ENCODE assay signal across 8 cellular contexts in the genomic region with DNA sequence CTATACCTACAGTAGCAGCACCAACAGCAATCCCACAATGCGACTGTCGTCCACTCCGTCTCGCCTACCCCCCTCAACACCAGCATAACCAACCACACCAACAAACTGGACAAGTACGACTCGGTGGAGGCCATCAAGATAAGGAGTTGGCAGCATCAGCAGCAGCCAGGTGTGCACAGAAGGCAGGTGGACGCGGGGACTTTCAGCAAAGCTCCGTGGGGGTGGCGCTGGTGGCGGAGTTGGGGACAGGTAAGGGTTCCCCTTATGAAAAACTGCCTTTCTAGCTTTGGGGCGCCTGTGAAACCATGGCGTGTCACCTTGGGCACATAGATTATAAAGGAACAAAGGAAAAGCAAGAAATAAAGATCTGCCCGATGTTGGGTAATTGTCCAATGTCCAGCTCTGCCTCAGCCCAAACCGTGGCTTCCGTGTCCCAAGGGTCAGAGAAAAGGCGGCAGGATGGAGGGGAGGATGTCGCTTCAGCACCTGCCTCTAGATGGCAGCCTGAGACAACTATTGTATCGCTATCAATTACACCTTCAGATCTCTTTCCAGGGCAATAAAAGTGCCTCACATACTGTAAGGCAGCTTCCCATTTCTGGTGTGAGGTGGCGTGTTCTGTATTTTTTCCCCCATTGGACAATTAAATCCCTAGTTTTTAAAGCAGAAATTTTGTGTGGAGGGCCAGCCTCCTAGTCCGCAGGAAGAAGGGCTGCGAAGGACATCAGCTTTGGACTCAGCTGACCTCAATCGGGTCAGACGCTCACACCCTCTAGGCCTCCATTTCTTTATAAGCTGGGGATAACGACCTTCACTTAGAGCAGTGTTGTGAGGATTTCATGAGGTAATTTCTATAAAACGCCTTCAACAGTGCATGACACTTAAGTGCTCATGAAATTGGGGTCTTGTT. TPM values are rescaled to one million over a fixed set of nuclear protein-coding genes. Genes with fewer than 3 reads are reported as not detected.
A peak's percentile ranks its signal among the peaks of the same experiment; 100 is the strongest.
DNase-seq lines count a peak whose midpoint lies in the region; ATAC-seq and TF ChIP-seq lines count a peak whose summit lies in the region.

No MANE protein-coding gene starts in this region.

- DNase-seq in CD4-positive, alpha-beta memory T cell: peak in 4 of 5 donors; percentile 13 to 25 (median 18)
- DNase-seq in NCI-H2171 treated with DMSO at 0.1 percent for 48 hours (lab: John Stamatoyannopoulos, UW): peak; percentile 88
- DNase-seq in activated B cell treated with CpG ODN at 0.5 μM for 24 hours: no peak
- DNase-seq in erythroblast (lab: John Stamatoyannopoulos, UW): peak; percentile 45 to 69
- DNase-seq in naive B cell: peak; percentile 14
- no peak for DNase-seq in uterus

- ATAC-seq in GM19025 (IDR thresholded peaks at IDR 0.05; ENCODE audit: low read depth, unreplicated experiment) (peak; percentile 78), HG03175 (IDR thresholded peaks at IDR 0.05; ENCODE audit: unreplicated experiment) (peak; percentile 95), activated B cell treated with CpG ODN at 0.5 μM for 24 hours (ENCODE audit: low read depth) (peak; percentile 64), naive B cell (ENCODE audit: low read depth in 2 of 2) (peak; percentile 30 to 56)

- no peaks in the 10 kb centered on the region for H3K9me3 Mint-ChIP-seq in CD4-positive, alpha-beta memory T cell
- H3K9me3 Mint-ChIP-seq in activated B cell treated with CpG ODN at 0.5 μM for 24 hours (no peaks in the 10 kb centered on the region), naive B cell (no peaks in the 10 kb centered on the region)

- POLR2A ChIA-PET in CD4-positive, alpha-beta memory T cell (lab: Charles Lee; ENCODE audit: partially characterized antibody): no interaction called here
- POLR2A ChIA-PET in activated B cell treated with CpG ODN at 0.5 μM for 24 hours (lab: Charles Lee): no interaction called here

- no peak overlapping the region for H3K27ac Mint-ChIP-seq in CD4-positive, alpha-beta memory T cell
- no peak overlapping the region for H3K27ac Mint-ChIP-seq in activated B cell treated with CpG ODN at 0.5 μM for 24 hours
- peak overlapping the region in 1 of 6 donors; percentile 43 for H3K27ac Mint-ChIP-seq in naive B cell

- H3K9me3 ChIP-seq in CD4-positive, alpha-beta memory T cell (ENCODE audit: control insufficient read depth in 1 of 2, low read length in 2 of 2): no peaks in the 10 kb centered on the region
- H3K9me3 ChIP-seq in uterus: no peaks in the 10 kb centered on the region

- H3K36me3 Mint-ChIP-seq in CD4-positive, alpha-beta memory T cell: no peaks in the 10 kb centered on the region
- H3K36me3 Mint-ChIP-seq in activated B cell treated with CpG ODN at 0.5 μM for 24 hours (ENCODE audit: low read depth): no peaks in the 10 kb centered on the region
- no peaks in the 10 kb centered on the region for H3K36me3 Mint-ChIP-seq in naive B cell

- H3K36me3 ChIP-seq in CD4-positive, alpha-beta memory T cell (ENCODE audit: insufficient read depth, low read length): no peaks in the 10 kb centered on the region
- H3K36me3 ChIP-seq in uterus: no peaks in the 10 kb centered on the region

- intact Hi-C loops in CD4-positive, alpha-beta memory T cell (cut with micrococcal nuclease): loop anchor here (2.0 kb wide), 1 partner anchor 1617 kb away; no protein-coding TSS in a partner anchor
- intact Hi-C loops in activated B cell treated with CpG ODN at 0.5 μM for 24 hours (cut with micrococcal nuclease): loop anchor here (1.0 to 5.0 kb wide), 6 partner anchors 40 to 1385 kb away; no protein-coding TSS in a partner anchor
- intact Hi-C loops in uterus (cut with DNase I; ENCODE audit: low total_unique reads): no loop called here

- H3K4me3 ChIP-seq in CD4-positive, alpha-beta memory T cell (ENCODE audit: low read length in 2 of 2): no peak overlapping the region
- H3K4me3 ChIP-seq in uterus: no peak overlapping the region

- no peaks in the 10 kb centered on the region for H3K4me1 ChIP-seq in CD4-positive, alpha-beta memory T cell (ENCODE audit: insufficient read depth, low read length)
- no peaks in the 10 kb centered on the region for H3K4me1 ChIP-seq in uterus

- TF ChIP-seq CTCF in activated B cell treated with CpG ODN at 0.5 μM for 24 hours (IDR thresholded peaks at IDR 0.05) (peak; percentile 61), uterus (IDR thresholded peaks at IDR 0.05) (peak; percentile 21 to 52 (median 36))

- peaks cover 0 to 5% (median 2%) of the 10 kb centered on the region in 4 donors for H3K4me1 Mint-ChIP-seq in CD4-positive, alpha-beta memory T cell
- H3K4me1 Mint-ChIP-seq in activated B cell treated with CpG ODN at 0.5 μM for 24 hours (peaks cover 2% of the 10 kb centered on the region), naive B cell (peaks cover 0 to 3% (median 1%) of the 10 kb centered on the region in 3 donors)

- H3K27me3 ChIP-seq in CD4-positive, alpha-beta memory T cell (ENCODE audit: insufficient read depth, low read length): no peaks in the 10 kb centered on the region
- H3K27me3 ChIP-seq in uterus: no peaks in the 10 kb centered on the region

- CTCF ChIA-PET in CD4-positive, alpha-beta memory T cell (lab: Charles Lee; ENCODE audit: partially characterized antibody): interaction anchor here (0.7 to 3.9 kb wide), 10 partner anchors 9 to 1616 kb away, joined by 3 to 28 read pairs (median 3); no protein-coding TSS in a partner anchor
- CTCF ChIA-PET in activated B cell treated with CpG ODN at 0.5 μM for 24 hours (lab: Charles Lee): interaction anchor here (0.8 to 5.0 kb wide), 7 partner anchors 12 to 1279 kb away, joined by 3 to 24 read pairs (median 3); no protein-coding TSS in a partner anchor

- no peak overlapping the region for H3K27ac ChIP-seq in CD4-positive, alpha-beta memory T cell (ENCODE audit: low read depth, low read length)
- no peak overlapping the region for H3K27ac ChIP-seq in uterus

- TF ChIP-seq POLR2A in erythroblast (IDR thresholded peaks at IDR 0.05; ENCODE audit: low read length): no peak
- no peak for TF ChIP-seq POLR2A in uterus (IDR thresholded peaks at IDR 0.05)

- H3K27me3 Mint-ChIP-seq in CD4-positive, alpha-beta memory T cell: peaks cover 5 to 15% of the 10 kb centered on the region in 2 donors
- H3K27me3 Mint-ChIP-seq in activated B cell treated with CpG ODN at 0.5 μM for 24 hours (peaks cover 2% of the 10 kb centered on the region), naive B cell (peaks cover 0 to 10% (median 3%) of the 10 kb centered on the region in 3 donors)

- H3K4me3 Mint-ChIP-seq in CD4-positive, alpha-beta memory T cell: no peak overlapping the region
- H3K4me3 Mint-ChIP-seq in activated B cell treated with CpG ODN at 0.5 μM for 24 hours: no peak overlapping the region
- no peak overlapping the region for H3K4me3 Mint-ChIP-seq in naive B cell

RNA-seq across cellular contexts. Expression of gene MTRR, which starts 58.8 kb away (rescaled TPM):
- total RNA-seq in CD4-positive, alpha-beta memory T cell: 100 to 1,000 TPM in 1 of 2 experiments, 10 to 100 TPM in 1; 97.1 to 107 TPM
- polyA plus RNA-seq in CD4-positive, alpha-beta memory T cell: 100 to 1,000 TPM in 1 of 2 donors, 10 to 100 TPM in 1; 50.9 to 117 TPM
- total RNA-seq in activated B cell treated with CpG ODN at 0.5 μM for 24 hours (54.8 and 70.7 TPM in 2 replicates), uterus (10 to 100 TPM; 18.8 to 51.5 (median 33.2) TPM)
- 10 to 100 TPM; 24.7 to 75.3 (median 31.3) TPM for polyA plus RNA-seq in naive B cell (ENCODE audit: low read depth in 6 of 6)

RNA-seq across cellular contexts. Expression of gene FASTKD3, which starts 58.9 kb away (rescaled TPM):
- total RNA-seq in CD4-positive, alpha-beta memory T cell: 10 to 100 TPM; 11.3 to 14.0 TPM
- 10 to 100 TPM; 11.1 to 17.6 TPM for polyA plus RNA-seq in CD4-positive, alpha-beta memory T cell
- total RNA-seq in activated B cell treated with CpG ODN at 0.5 μM for 24 hours (12.1 and 16.0 TPM in 2 replicates), uterus (10 to 100 TPM in 1 of 4 donors, 1 to 10 TPM in 3; 3.3 to 20.2 (median 8.7) TPM)
- 10 to 100 TPM in 5 of 6 donors, 1 to 10 TPM in 1; 9.2 to 22.1 (median 12.4) TPM for polyA plus RNA-seq in naive B cell (ENCODE audit: low read depth in 6 of 6)

Comparison
In these comparisons a context has a peak if more than half of its experiments do, and no peak if none do; other contexts are left out.
1. DNase-seq: peak in CD4-positive, alpha-beta memory T cell (4 of 5), NCI-H2171 treated with DMSO at 0.1 percent for 48 hours (single experiment), erythroblast (2 of 2) and naive B cell (single experiment); none in activated B cell treated with CpG ODN at 0.5 μM for 24 hours (single experiment) and uterus (0 of 2).
2. ATAC-seq: peak in every context shown above with its lines; median percentile 95 in HG03175; 78 in GM19025; 64 in activated B cell treated with CpG ODN at 0.5 μM for 24 hours; 43 in naive B cell.